ENCODE assay signal across 1 cellular context in genomic region chr3:141603473-141604035, GRCh38.
TF ChIP-seq lines count a peak whose summit lies in the region.

No MANE protein-coding gene starts in this region.

TF ChIP-seq in SK-N-SH treated with all-trans-retinoic acid at 6 μM for 48 hours, 23 proteins besides CTCF, POLR2A, EP300 and RAD21:
- TF ChIP-seq POU6F1 (CRISPR knock-in tag; IDR thresholded peaks at IDR 0.05; ENCODE audit: borderline replicate concordance, low read depth) (no peak), RARB (CRISPR knock-in tag; IDR thresholded peaks at IDR 0.05) (no peak), TOX (CRISPR knock-in tag; IDR thresholded peaks at IDR 0.05; ENCODE audit: borderline replicate concordance) (no peak), BACH2 (CRISPR knock-in tag; IDR thresholded peaks at IDR 0.05; ENCODE audit: borderline replicate concordance) (no peak), CSDC2 (CRISPR knock-in tag; IDR thresholded peaks at IDR 0.05) (no peak)
- TF ChIP-seq, protein P1, sequence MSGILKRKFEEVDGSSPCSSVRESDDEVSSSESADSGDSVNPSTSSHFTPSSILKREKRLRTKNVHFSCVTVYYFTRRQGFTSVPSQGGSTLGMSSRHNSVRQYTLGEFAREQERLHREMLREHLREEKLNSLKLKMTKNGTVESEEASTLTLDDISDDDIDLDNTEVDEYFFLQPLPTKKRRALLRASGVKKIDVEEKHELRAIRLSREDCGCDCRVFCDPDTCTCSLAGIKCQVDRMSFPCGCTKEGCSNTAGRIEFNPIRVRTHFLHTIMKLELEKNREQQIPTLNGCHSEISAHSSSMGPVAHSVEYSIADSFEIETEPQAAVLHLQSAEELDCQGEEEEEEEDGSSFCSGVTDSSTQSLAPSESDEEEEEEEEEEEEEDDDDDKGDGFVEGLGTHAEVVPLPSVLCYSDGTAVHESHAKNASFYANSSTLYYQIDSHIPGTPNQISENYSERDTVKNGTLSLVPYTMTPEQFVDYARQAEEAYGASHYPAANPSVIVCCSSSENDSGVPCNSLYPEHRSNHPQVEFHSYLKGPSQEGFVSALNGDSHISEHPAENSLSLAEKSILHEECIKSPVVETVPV (CRISPR knock-in tag; IDR thresholded peaks at IDR 0.05): no peak
